Comparison of ENCODE assay signal across 12 cellular contexts in the genomic region with DNA sequence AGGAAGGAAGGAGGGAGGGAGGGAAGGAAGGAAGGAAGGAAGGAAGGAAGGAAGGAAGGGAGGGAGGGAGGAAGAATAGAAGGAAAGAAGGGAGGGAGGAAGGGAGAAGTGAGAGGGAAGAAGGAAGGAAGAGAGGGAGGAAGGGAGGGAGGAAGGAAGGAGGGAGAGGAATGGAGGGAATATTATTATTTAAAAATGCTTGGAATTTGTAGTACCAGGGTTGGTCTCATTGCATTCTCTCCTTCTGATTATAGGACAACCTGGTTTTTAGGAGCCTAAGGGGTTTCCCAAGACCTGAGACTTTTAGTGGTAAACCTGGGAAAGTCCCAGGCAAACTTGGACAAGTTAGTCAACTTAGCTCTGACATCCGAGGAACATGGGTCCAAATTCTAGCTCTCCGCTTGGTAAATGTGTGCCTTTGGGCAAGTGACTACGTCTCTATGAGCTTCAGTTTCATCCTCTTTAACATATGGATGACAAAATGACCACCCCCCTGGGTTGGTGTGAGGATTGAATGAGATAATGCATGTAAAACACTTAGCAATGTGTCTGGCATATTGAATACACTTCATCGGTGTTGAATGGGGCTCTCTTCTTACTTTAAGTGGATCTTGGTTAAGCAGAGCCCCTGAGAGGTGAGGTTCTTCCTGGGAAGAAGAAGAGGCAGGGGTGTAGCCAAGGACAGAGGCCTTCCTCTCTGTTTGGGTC.
DNase-seq lines count a peak whose midpoint lies in the region; ATAC-seq and TF ChIP-seq lines count a peak whose summit lies in the region.
"Had no signal": no experiment of that assay in that cellular context is flagged by ENCODE, and none has a peak within 500 bp of the region (broad histone marks: within the 10 kb centered on the region; RNA-seq: fewer than 3 reads in every experiment).

No MANE protein-coding gene starts in this region.

- no peak for TF ChIP-seq POLR2A in gastrocnemius medialis (IDR thresholded peaks at IDR 0.05)

- intact Hi-C loops in gastrocnemius medialis (cut with DNase I; ENCODE audit: low total_unique reads) (no loop called here), heart right ventricle (cut with DNase I) (no loop called here), aorta (cut with DNase I) (no loop called here)

- H3K4me3 ChIP-seq in gastrocnemius medialis (no peak overlapping the region), heart right ventricle (no peak overlapping the region), aorta (ENCODE audit: low read length in 2 of 2) (no peak overlapping the region)
- H3K4me3 ChIP-seq: stomach had no signal

- no peaks in the 10 kb centered on the region for H3K4me1 ChIP-seq in gastrocnemius medialis
- H3K4me1 ChIP-seq in heart right ventricle: peaks cover 0 to 12% (median 0%) of the 10 kb centered on the region in 9 donors
- no peaks in the 10 kb centered on the region for H3K4me1 ChIP-seq in aorta (ENCODE audit: control insufficient read depth in 1 of 2, insufficient read depth in 2 of 2, low read length in 2 of 2)

- H3K27me3 ChIP-seq in gastrocnemius medialis (no peaks in the 10 kb centered on the region), heart right ventricle (peaks cover 0 to 16% (median 7%) of the 10 kb centered on the region in 7 donors), aorta (ENCODE audit: control insufficient read depth in 1 of 2, insufficient read depth in 2 of 2, low read length in 1 of 2) (no peaks in the 10 kb centered on the region)
- H3K27me3 ChIP-seq: BE2C had no signal

- TF ChIP-seq CTCF in gastrocnemius medialis (IDR thresholded peaks at IDR 0.05 in 4 of 5, conservative IDR thresholded peaks at IDR 0.05 in 1 of 5): no peak
- TF ChIP-seq CTCF in heart right ventricle (IDR thresholded peaks at IDR 0.05): no peak

- DNase-seq in COLO829 (ENCODE audit: low spot score) (peak; percentile 20), epithelial cell of prostate (ENCODE audit: low read depth, low spot score) (no peak), gastrocnemius medialis (no peak), heart right ventricle (no peak), KBM-7 (no peak), aorta (no peak)
- DNase-seq: BE2C, NCI-H1105, stomach had no signal

- peak; percentile 10 for ATAC-seq in GM19463 (IDR thresholded peaks at IDR 0.05; ENCODE audit: unreplicated experiment)
- peak; percentile 15 for ATAC-seq in HG03460 (IDR thresholded peaks at IDR 0.05; ENCODE audit: unreplicated experiment)
- no peak for ATAC-seq in gastrocnemius medialis
- no peak for ATAC-seq in heart right ventricle
- ATAC-seq in aorta (ENCODE audit: low FRiP score): no peak
- ATAC-seq: Panc1 had no signal

- in situ Hi-C loops in gastrocnemius medialis (cut with MboI; ENCODE audit: low sequenced_read_pairs in 4 of 4): no loop called here
- in situ Hi-C loops in KBM-7 (cut with MboI; ENCODE audit: low pct_unique_long_range_greater_than_20kb, low sequenced_read_pairs): no loop called here

- 78 to 84% methylated on average over 4 of the region's 4 CpGs for WGBS in heart right ventricle, 2 donors
- 93 to 95% methylated on average over 4 of the region's 4 CpGs for WGBS in aorta, 2 donors

- H3K36me3 ChIP-seq in gastrocnemius medialis: no peaks in the 10 kb centered on the region
- no peaks in the 10 kb centered on the region for H3K36me3 ChIP-seq in heart right ventricle
- no peaks in the 10 kb centered on the region for H3K36me3 ChIP-seq in aorta (ENCODE audit: control insufficient read depth in 1 of 2, insufficient read depth in 2 of 2, low read length in 1 of 2)
- H3K36me3 ChIP-seq: BE2C, stomach had no signal

- no peaks in the 10 kb centered on the region for H3K9me3 ChIP-seq in gastrocnemius medialis
- H3K9me3 ChIP-seq in heart right ventricle: no peaks in the 10 kb centered on the region
- H3K9me3 ChIP-seq in aorta (ENCODE audit: control insufficient read depth, low read length): no peaks in the 10 kb centered on the region
- H3K9me3 ChIP-seq: BE2C, stomach had no signal

- peak overlapping the region; percentile 25 for H3K27ac ChIP-seq in epithelial cell of prostate
- H3K27ac ChIP-seq in gastrocnemius medialis: no peak overlapping the region
- peak overlapping the region in 1 of 10 donors; percentile 51 for H3K27ac ChIP-seq in heart right ventricle
- no peak overlapping the region for H3K27ac ChIP-seq in aorta (ENCODE audit: low read depth in 1 of 2, low read length in 2 of 2)

Comparison
In these comparisons a context has a peak if more than half of its experiments do, and no peak if none do; other contexts are left out.
1. ATAC-seq: peak in GM19463 (single experiment) and HG03460 (single experiment); none in gastrocnemius medialis (0 of 2), heart right ventricle (0 of 8) and aorta (single experiment).